8 cellular contexts compared by ENCODE assay signal in genomic region chr7:156639426-156640256, GRCh38. TPM values are rescaled to one million over a fixed set of nuclear protein-coding genes. Genes with fewer than 3 reads are reported as not detected.
A peak's percentile ranks its signal among the peaks of the same experiment; 100 is the strongest.
DNase-seq lines count a peak whose midpoint lies in the region; ATAC-seq and TF ChIP-seq lines count a peak whose summit lies in the region.

No MANE protein-coding gene starts in this region.

- peaks cover 0 to 3% of the 10 kb centered on the region in 2 donors for H3K27me3 Mint-ChIP-seq in CD4-positive, alpha-beta memory T cell

- H3K36me3 ChIP-seq in CD4-positive, alpha-beta memory T cell (ENCODE audit: insufficient read depth, low read length), result no peaks in the 10 kb centered on the region
- no peaks in the 10 kb centered on the region for H3K36me3 ChIP-seq in stomach

- POLR2A ChIA-PET in CD4-positive, alpha-beta memory T cell (lab: Charles Lee; ENCODE audit: partially characterized antibody), result interaction anchor here (1.5 kb wide), 1 partner anchor 27 kb away, joined by 4 read pairs; no protein-coding TSS in a partner anchor

- CTCF ChIA-PET in CD4-positive, alpha-beta memory T cell (lab: Charles Lee; ENCODE audit: partially characterized antibody), result no interaction called here

- in situ Hi-C loops in GM13977 (cut with MboI; ENCODE audit: low pct_unique_long_range_greater_than_20kb, low sequenced_read_pairs, unreplicated experiment), result loop anchor here (10.0 kb wide), 1 partner anchor 175 kb away; no protein-coding TSS in a partner anchor
- in situ Hi-C loops in GM13976 (cut with MboI; ENCODE audit: low sequenced_read_pairs, unreplicated experiment), result no loop called here

- peak; percentile 18 for ATAC-seq in HG02943 (IDR thresholded peaks at IDR 0.05; ENCODE audit: low read depth, unreplicated experiment)

- TF ChIP-seq POLR2A in stomach (IDR thresholded peaks at IDR 0.05), result no peak

- H3K27ac Mint-ChIP-seq in CD4-positive, alpha-beta memory T cell, result peak overlapping the region; percentile 53 to 96 (median 89)

- H3K4me3 ChIP-seq in CD4-positive, alpha-beta memory T cell (ENCODE audit: low read length in 2 of 2), result peak overlapping the region; percentile 9 to 78
- H3K4me3 ChIP-seq in iPS-18c (ENCODE audit: insufficient read depth, low read depth, low read length), result peak overlapping the region; percentile 55
- peak overlapping the region; percentile 66 to 75 (median 71) for H3K4me3 ChIP-seq in stomach

- no peak for DNase-seq in CD4-positive, alpha-beta memory T cell
- DNase-seq in stomach (no peak), GM13977 (ENCODE audit: low spot score) (no peak), GM13976 (ENCODE audit: low spot score) (no peak), NK-92 (lab: John Stamatoyannopoulos, UW; ENCODE audit: unreplicated experiment) (no peak)

- peak overlapping the region; percentile 80 for H3K27ac ChIP-seq in CD4-positive, alpha-beta memory T cell (ENCODE audit: low read depth, low read length)
- H3K27ac ChIP-seq in adipose tissue (ENCODE audit: low read depth, low read length) (peak overlapping the region; percentile 54), stomach (peak overlapping the region; percentile 87 to 91 (median 89))

- peaks cover 14% of the 10 kb centered on the region for H3K4me1 ChIP-seq in CD4-positive, alpha-beta memory T cell (ENCODE audit: insufficient read depth, low read length)
- H3K4me1 ChIP-seq in stomach, result peaks cover 0 to 30% (median 14%) of the 10 kb centered on the region in 4 donors

- intact Hi-C loops in CD4-positive, alpha-beta memory T cell (cut with micrococcal nuclease), result loop anchor here (1.0 to 5.0 kb wide), 5 partner anchors 26 to 1713 kb away; partner anchors contain the start of genes LMBR1 and UBE3C
- intact Hi-C loops in stomach (cut with DNase I; ENCODE audit: low total_unique reads), result no loop called here

- no peaks in the 10 kb centered on the region for H3K27me3 ChIP-seq in CD4-positive, alpha-beta memory T cell (ENCODE audit: insufficient read depth, low read length)
- H3K27me3 ChIP-seq in stomach, result no peaks in the 10 kb centered on the region

- no peak for TF ChIP-seq CTCF in stomach (IDR thresholded peaks at IDR 0.05)
- TF ChIP-seq CTCF in GM13977 (IDR thresholded peaks at IDR 0.05; ENCODE audit: extremely low read depth, insufficient read depth, missing control alignments), result no peak
- no peak for TF ChIP-seq CTCF in GM13976 (IDR thresholded peaks at IDR 0.05; ENCODE audit: borderline replicate concordance, control extremely low read depth, extremely low read depth, insufficient read depth, missing control alignments)

- TF ChIP-seq EP300 in stomach (IDR thresholded peaks at IDR 0.05), result no peak

- H3K4me3 Mint-ChIP-seq in CD4-positive, alpha-beta memory T cell, result peak overlapping the region; percentile 67 to 92 (median 78)

- H3K4me1 Mint-ChIP-seq in CD4-positive, alpha-beta memory T cell, result peaks cover 3 to 22% (median 12%) of the 10 kb centered on the region in 4 donors

- WGBS in adipose tissue, 3 donors, result 50 to 56% (median 51%) methylated on average over 50 to 52 of the region's 52 CpGs
- 54 to 77% (median 59%) methylated on average over 37 to 52 of the region's 52 CpGs for WGBS in stomach, 5 donors

- H3K9me3 ChIP-seq in CD4-positive, alpha-beta memory T cell (ENCODE audit: control insufficient read depth in 1 of 2, low read length in 2 of 2), result no peaks in the 10 kb centered on the region
- no peaks in the 10 kb centered on the region for H3K9me3 ChIP-seq in iPS-18c (ENCODE audit: control insufficient read depth, insufficient read depth, low read length)
- H3K9me3 ChIP-seq in stomach, result no peaks in the 10 kb centered on the region

- H3K9me3 Mint-ChIP-seq in CD4-positive, alpha-beta memory T cell, result peaks cover 0 to 10% (median 5%) of the 10 kb centered on the region in 8 donors

- H3K36me3 Mint-ChIP-seq in CD4-positive, alpha-beta memory T cell, result peaks cover 1 to 3% of the 10 kb centered on the region in 2 donors

RNA-seq across cellular contexts. Expression of gene RNF32, which starts 0.9 kb away (rescaled TPM):
- 1 to 10 TPM; 1.3 to 2.0 TPM for total RNA-seq in CD4-positive, alpha-beta memory T cell
- 1 to 10 TPM; 1.5 to 2.0 TPM for polyA plus RNA-seq in CD4-positive, alpha-beta memory T cell
- polyA plus RNA-seq in adipose tissue (1 to 10 TPM in 1 of 3 donors, under 1 TPM in 1, not detected in 1; 0.71 to 1.3 TPM), stomach (1 to 10 TPM; 2.2 to 4.1 (median 2.6) TPM)
- total RNA-seq in stomach, result 1 to 10 TPM in 3 of 5 donors, not detected in 2; 1.2 to 4.7 (median 1.5) TPM
